14 cellular contexts compared by ENCODE assay signal in genomic region chr10:43057231-43057711, GRCh38. TPM values are rescaled to one million over a fixed set of nuclear protein-coding genes. Genes with fewer than 3 reads are reported as not detected.
"Had no signal": no experiment of that assay in that cellular context is flagged by ENCODE, and none has a peak within 500 bp of the region (broad histone marks: within the 10 kb centered on the region; RNA-seq: fewer than 3 reads in every experiment).

No MANE protein-coding gene starts in this region.

- H3K36me3 ChIP-seq: heart left ventricle, prostate gland, SJSA1, upper lobe of left lung had no signal

- H3K4me1 ChIP-seq: prostate gland, SJSA1, upper lobe of left lung had no signal

- H3K9me3 ChIP-seq: heart left ventricle, prostate gland, SJSA1, upper lobe of left lung had no signal

- H3K4me3 ChIP-seq: heart left ventricle, prostate gland, SJSA1, upper lobe of left lung had no signal

- H3K4me1 Mint-ChIP-seq: activated CD4-positive, alpha-beta T cell treated with anti-CD3 and anti-CD28 coated beads, Interleukin-2, amount 10 ng/mL, durations not matched to agents 7 days and 5 days; naive thymus-derived CD8-positive, alpha-beta T cell; T-cell had no signal

- ATAC-seq: naive thymus-derived CD8-positive, alpha-beta T cell; T-cell had no signal

- H3K27me3 ChIP-seq: upper lobe of left lung had no signal

- H3K4me3 Mint-ChIP-seq: activated CD4-positive, alpha-beta T cell treated with anti-CD3 and anti-CD28 coated beads, Interleukin-2, amount 10 ng/mL, durations not matched to agents 7 days and 5 days; naive thymus-derived CD8-positive, alpha-beta T cell; stimulated activated naive CD8-positive, alpha-beta T cell treated with anti-CD3 and anti-CD28 coated beads, Interleukin-15, Interleukin-2, amounts not matched to agents 100 ng/mL and 50 ng/mL, for 24 hours; T-cell had no signal

- H3K27ac Mint-ChIP-seq: activated CD4-positive, alpha-beta T cell treated with anti-CD3 and anti-CD28 coated beads, Interleukin-2, amount 10 ng/mL, durations not matched to agents 7 days and 5 days; stimulated activated naive CD8-positive, alpha-beta T cell treated with anti-CD3 and anti-CD28 coated beads, Interleukin-15, Interleukin-2, amounts not matched to agents 100 ng/mL and 50 ng/mL, for 24 hours; T-cell had no signal

- H3K27ac ChIP-seq: heart left ventricle, prostate gland, SJSA1, upper lobe of left lung had no signal

- DNase-seq: activated CD4-positive, alpha-beta T cell treated with anti-CD3 and anti-CD28 coated beads, Interleukin-2, amount 10 ng/mL, durations not matched to agents 7 days and 5 days; activated gamma-delta T cell; caudate nucleus; effector memory CD4-positive, alpha-beta T cell; midbrain; occipital lobe; stimulated activated CD4-positive, alpha-beta T cell treated with anti-CD3 and anti-CD28 coated beads, Interleukin-4, amount 100 ng/mL, for 1 hour; upper lobe of left lung had no signal

- H3K9me3 Mint-ChIP-seq: activated CD4-positive, alpha-beta T cell treated with anti-CD3 and anti-CD28 coated beads, Interleukin-2, amount 10 ng/mL, durations not matched to agents 7 days and 5 days; naive thymus-derived CD8-positive, alpha-beta T cell; stimulated activated naive CD8-positive, alpha-beta T cell treated with anti-CD3 and anti-CD28 coated beads, Interleukin-15, Interleukin-2, amounts not matched to agents 100 ng/mL and 50 ng/mL, for 24 hours; T-cell had no signal

- H3K36me3 Mint-ChIP-seq: naive thymus-derived CD8-positive, alpha-beta T cell; T-cell had no signal

RNA-seq across cellular contexts. Expression of gene RET, which starts 19.6 kb away (rescaled TPM):
- total RNA-seq: naive thymus-derived CD8-positive, alpha-beta T cell; SJSA1 had no signal
- polyA plus RNA-seq: naive thymus-derived CD8-positive, alpha-beta T cell had no signal
